ENCODE assay signal across 17 cellular contexts in genomic region chr4:152828122-152828521, GRCh38. TPM values are rescaled to one million over a fixed set of nuclear protein-coding genes. Genes with fewer than 3 reads are reported as not detected.
DNase-seq lines count a peak whose midpoint lies in the region; ATAC-seq and TF ChIP-seq lines count a peak whose summit lies in the region.
"Had no signal": no experiment of that assay in that cellular context is flagged by ENCODE, and none has a peak within 500 bp of the region (broad histone marks: within the 10 kb centered on the region; RNA-seq: fewer than 3 reads in every experiment).

No MANE protein-coding gene starts in this region.

- no peak overlapping the region for H3K27ac ChIP-seq in IMR-90 (ENCODE audit: insufficient read depth, low read length)
- H3K27ac ChIP-seq in mesendoderm (ENCODE audit: low read depth, low read length): no peak overlapping the region
- no peak overlapping the region for H3K27ac ChIP-seq in left ventricle myocardium inferior (replicated peaks)
- H3K27ac ChIP-seq: BLaER1 treated with 17β-estradiol and CSF1 and Interleukin-3, amounts not matched to agents 10 nM and 100 nM had no signal

- H3K9me3 ChIP-seq in IMR-90 (ENCODE audit: control insufficient read depth, insufficient read depth, low read length) (no peaks in the 10 kb centered on the region), left ventricle myocardium inferior (replicated peaks) (peaks cover 35% of the 10 kb centered on the region)

- POLR2A ChIA-PET in IMR-90 (lab: Charles Lee; ENCODE audit: unreplicated experiment): no interaction called here

- in situ Hi-C loops in IMR-90 (cut with MboI; ENCODE audit: low sequenced_read_pairs): loop anchor here (25.0 kb wide), 1 partner anchor 759 kb away; no protein-coding TSS in a partner anchor

- TF ChIP-seq RAD21 in IMR-90 (IDR thresholded peaks at IDR 0.05; ENCODE audit: low read length): no peak

- H3K79me2 ChIP-seq in mesendoderm (ENCODE audit: control insufficient read depth, insufficient read depth, low read length): no peaks in the 10 kb centered on the region

- no peaks in the 10 kb centered on the region for H3K4me1 Mint-ChIP-seq in chondrocyte (ENCODE audit: low read depth)
- peaks cover under 1% of the 10 kb centered on the region for H3K4me1 Mint-ChIP-seq in activated T-helper 2 cell treated with anti-CD3 and anti-CD28 coated beads, Interferon-gamma antibody, Interleukin-2, Interleukin-4, amounts not matched to agents 10 μg/mL and 5 μg/mL and 100 μg/mL, durations not matched to agents 14 hours and 24 hours and 36 hours (ENCODE audit: low read depth)
- H3K4me1 Mint-ChIP-seq: B cell, GM23338 had no signal

- H4K91ac ChIP-seq in IMR-90 (ENCODE audit: insufficient read depth, low read depth, low read length): no peak overlapping the region

- DNase-seq in AG10803 (ENCODE audit: low read depth) (peak; percentile 11), IMR-90 (peak; percentile 4), chondrocyte (ENCODE audit: low spot score) (no peak), fibroblast of mammary gland (ENCODE audit: low read depth) (peak; percentile 13), mesendoderm (no peak), left ventricle myocardium inferior (no peak)
- DNase-seq in activated T-helper 2 cell treated with anti-CD3 and anti-CD28 coated beads, Interferon-gamma antibody, Interleukin-2, Interleukin-4, amounts not matched to agents 10 μg/mL and 5 μg/mL and 100 μg/mL, durations not matched to agents 14 hours and 24 hours and 36 hours (ENCODE audit: low spot score): no peak
- DNase-seq: 8988T; Calu3; CD8-positive, alpha-beta T cell; DMS79 treated with DMSO at 0.1 percent for 48 hours; HCEC 1CT had no signal

- intact Hi-C loops in IMR-90 (cut with micrococcal nuclease) (no loop called here), left ventricle myocardium inferior (cut with micrococcal nuclease) (no loop called here)
- intact Hi-C loops in activated T-helper 2 cell treated with anti-CD3 and anti-CD28 coated beads, Interferon-gamma antibody, Interleukin-2, Interleukin-4, amounts not matched to agents 10 μg/mL and 5 μg/mL and 100 μg/mL, durations not matched to agents 14 hours and 24 hours and 36 hours (cut with micrococcal nuclease): no loop called here

- no peak overlapping the region for H4K5ac ChIP-seq in IMR-90 (ENCODE audit: low read depth, low read length)
- H4K5ac ChIP-seq in mesendoderm (ENCODE audit: low read length): no peak overlapping the region

- H3K27ac Mint-ChIP-seq in chondrocyte (ENCODE audit: unreplicated experiment): peak overlapping the region; percentile 3
- no peak overlapping the region for H3K27ac Mint-ChIP-seq in activated T-helper 2 cell treated with anti-CD3 and anti-CD28 coated beads, Interferon-gamma antibody, Interleukin-2, Interleukin-4, amounts not matched to agents 10 μg/mL and 5 μg/mL and 100 μg/mL, durations not matched to agents 14 hours and 24 hours and 36 hours
- H3K27ac Mint-ChIP-seq: B cell; CD8-positive, alpha-beta T cell; GM23338 had no signal

- H2AK5ac ChIP-seq in IMR-90 (ENCODE audit: low read depth, low read length) (no peak overlapping the region), mesendoderm (ENCODE audit: low read length) (no peak overlapping the region)

- no peaks in the 10 kb centered on the region for H3K4me1 ChIP-seq in IMR-90 (ENCODE audit: control insufficient read depth, insufficient read depth, low read length)
- H3K4me1 ChIP-seq in mesendoderm (ENCODE audit: control insufficient read depth, low read depth, low read length): no peaks in the 10 kb centered on the region
- no peaks in the 10 kb centered on the region for H3K4me1 ChIP-seq in left ventricle myocardium inferior
- H3K4me1 ChIP-seq: BLaER1 treated with 17β-estradiol and CSF1 and Interleukin-3, amounts not matched to agents 10 nM and 100 nM had no signal

- H3K4me2 ChIP-seq in IMR-90 (ENCODE audit: low read depth, low read length) (no peak overlapping the region), mesendoderm (ENCODE audit: low read length) (no peak overlapping the region)
- H3K4me2 ChIP-seq: BLaER1 treated with 17β-estradiol and CSF1 and Interleukin-3, amounts not matched to agents 10 nM and 100 nM; GM23338 had no signal

- H3K4ac ChIP-seq in IMR-90 (ENCODE audit: low read depth, low read length) (no peak overlapping the region), mesendoderm (ENCODE audit: low read depth, low read length) (no peak overlapping the region)

- ATAC-seq in IMR-90 (ENCODE audit: low read depth) (no peak), GM19397 (IDR thresholded peaks at IDR 0.05; ENCODE audit: unreplicated experiment) (no peak)
- ATAC-seq: CD8-positive, alpha-beta T cell; GM23338 had no signal

- H2BK20ac ChIP-seq in IMR-90 (ENCODE audit: low read depth, low read length): no peak overlapping the region

- H2AK9ac ChIP-seq in IMR-90 (replicated peaks; ENCODE audit: low read depth, low read length, poor library complexity): no peak overlapping the region

- H3K23ac ChIP-seq in IMR-90 (ENCODE audit: low read depth, low read length): no peak overlapping the region
- H3K23ac ChIP-seq in mesendoderm (ENCODE audit: low read length): no peak overlapping the region

- H3K9ac ChIP-seq in IMR-90 (ENCODE audit: low read depth, low read length): no peak overlapping the region
- H3K9ac ChIP-seq in mesendoderm (ENCODE audit: low read length): no peak overlapping the region
- H3K9ac ChIP-seq: BLaER1 treated with 17β-estradiol and CSF1 and Interleukin-3, amounts not matched to agents 10 nM and 100 nM had no signal

- no peaks in the 10 kb centered on the region for H3K9me1 ChIP-seq in IMR-90 (ENCODE audit: insufficient read depth, low read length)

- WGBS in IMR-90 (ENCODE audit: extremely low coverage in 2 of 2, insufficient read length in 1 of 2), 2 experiments: no CpG with 5 or more reads among the region's 1 CpG
- no CpG with 5 or more reads among the region's 1 CpG for WGBS in mesendoderm (ENCODE audit: extremely low coverage, insufficient coverage, low lambda C conversion rate)

- peaks cover 32% of the 10 kb centered on the region for H3K9me3 Mint-ChIP-seq in chondrocyte (ENCODE audit: low read depth)
- no peaks in the 10 kb centered on the region for H3K9me3 Mint-ChIP-seq in activated T-helper 2 cell treated with anti-CD3 and anti-CD28 coated beads, Interferon-gamma antibody, Interleukin-2, Interleukin-4, amounts not matched to agents 10 μg/mL and 5 μg/mL and 100 μg/mL, durations not matched to agents 14 hours and 24 hours and 36 hours

- H3K56ac ChIP-seq in IMR-90 (ENCODE audit: extremely low read depth, insufficient read depth, low read length): no peak overlapping the region
- H3K56ac ChIP-seq in mesendoderm (ENCODE audit: low read length): no peak overlapping the region

- dilution Hi-C loops in IMR-90 (cut with HindIII; ENCODE audit: low sequenced_read_pairs, unreplicated experiment): no loop called here

- CTCF ChIA-PET in IMR-90 (lab: Yijun Ruan, JAX): no interaction called here

- H3K27me3 Mint-ChIP-seq in chondrocyte (ENCODE audit: low read depth): no peaks in the 10 kb centered on the region
- H3K27me3 Mint-ChIP-seq in activated T-helper 2 cell treated with anti-CD3 and anti-CD28 coated beads, Interferon-gamma antibody, Interleukin-2, Interleukin-4, amounts not matched to agents 10 μg/mL and 5 μg/mL and 100 μg/mL, durations not matched to agents 14 hours and 24 hours and 36 hours (ENCODE audit: low read depth): no peaks in the 10 kb centered on the region
- H3K27me3 Mint-ChIP-seq: B cell had no signal

- no peak overlapping the region for H2BK15ac ChIP-seq in IMR-90 (ENCODE audit: low read depth, low read length)
- no peak overlapping the region for H2BK15ac ChIP-seq in mesendoderm (replicated peaks; ENCODE audit: low read depth)

- H2BK5ac ChIP-seq in IMR-90 (ENCODE audit: low read depth, low read length, poor library complexity, severe bottlenecking) (no peak overlapping the region), mesendoderm (ENCODE audit: low read length) (no peak overlapping the region)

- no peak overlapping the region for H3K4me3 Mint-ChIP-seq in chondrocyte (ENCODE audit: unreplicated experiment)
- H3K4me3 Mint-ChIP-seq in activated T-helper 2 cell treated with anti-CD3 and anti-CD28 coated beads, Interferon-gamma antibody, Interleukin-2, Interleukin-4, amounts not matched to agents 10 μg/mL and 5 μg/mL and 100 μg/mL, durations not matched to agents 14 hours and 24 hours and 36 hours (ENCODE audit: low read depth): no peak overlapping the region
- H3K4me3 Mint-ChIP-seq: B cell; CD8-positive, alpha-beta T cell; GM23338 had no signal

- no peaks in the 10 kb centered on the region; the same call in 1 of the 2 replicates for H4K20me1 ChIP-seq in IMR-90 (ENCODE audit: insufficient read depth, low read length)
- H4K20me1 ChIP-seq: BLaER1 treated with 17β-estradiol and CSF1 and Interleukin-3, amounts not matched to agents 10 nM and 100 nM had no signal

- no peaks in the 10 kb centered on the region; the same call in 1 of the 2 replicates for H3K36me3 ChIP-seq in IMR-90 (ENCODE audit: control insufficient read depth, insufficient read depth, low read length)
- H3K36me3 ChIP-seq in mesendoderm (ENCODE audit: control insufficient read depth, insufficient read depth, low read length): no peaks in the 10 kb centered on the region
- H3K36me3 ChIP-seq in left ventricle myocardium inferior: peaks cover 26% of the 10 kb centered on the region

- H4K8ac ChIP-seq in IMR-90 (ENCODE audit: low read depth in 2 of 2, low read length in 2 of 2): no peak overlapping the region
- H4K8ac ChIP-seq in mesendoderm (ENCODE audit: low read depth, low read length): no peak overlapping the region

- BruUV-seq in IMR-90 (replicated peaks; lab: Mats Ljungman, UMichigan): no TSS peak

- no peak overlapping the region for H3K4me3 ChIP-seq in AG10803 (ENCODE audit: low read length)
- H3K4me3 ChIP-seq in IMR-90 (ENCODE audit: insufficient read depth, low read depth, low read length): no peak overlapping the region
- H3K4me3 ChIP-seq in fibroblast of mammary gland (ENCODE audit: control insufficient read depth, low read depth, low read length): no peak overlapping the region
- H3K4me3 ChIP-seq in mesendoderm (ENCODE audit: low read length): no peak overlapping the region
- H3K4me3 ChIP-seq in left ventricle myocardium inferior: no peak overlapping the region
- H3K4me3 ChIP-seq: BLaER1 treated with 17β-estradiol and CSF1 and Interleukin-3, amounts not matched to agents 10 nM and 100 nM; GM23338 had no signal

- H3K14ac ChIP-seq in IMR-90 (replicated peaks; ENCODE audit: low read depth, low read length): no peak overlapping the region

- TF ChIP-seq CTCF in AG10803 (conservative IDR thresholded peaks at IDR 0.05; ENCODE audit: low read length): no peak
- TF ChIP-seq CTCF in IMR-90 (conservative IDR thresholded peaks at IDR 0.05; ENCODE audit: low read depth, low read length): no peak
- no peak for TF ChIP-seq CTCF in chondrocyte (IDR thresholded peaks at IDR 0.05)
- no peak for TF ChIP-seq CTCF in fibroblast of mammary gland (conservative IDR thresholded peaks at IDR 0.05; ENCODE audit: control insufficient read depth, insufficient read depth, low read depth, low read length)
- TF ChIP-seq CTCF in left ventricle myocardium inferior (IDR thresholded peaks at IDR 0.05; ENCODE audit: borderline replicate concordance): no peak

- H3K18ac ChIP-seq in IMR-90 (ENCODE audit: low read depth, low read length) (no peak overlapping the region), mesendoderm (ENCODE audit: low read length) (no peak overlapping the region)

- H3K27me3 ChIP-seq in IMR-90 (ENCODE audit: control insufficient read depth, insufficient read depth, low read length): no peaks in the 10 kb centered on the region
- H3K27me3 ChIP-seq in mesendoderm (ENCODE audit: insufficient read depth, low read length, poor library complexity): no peaks in the 10 kb centered on the region
- no peaks in the 10 kb centered on the region for H3K27me3 ChIP-seq in left ventricle myocardium inferior (ENCODE audit: low read depth)
- H3K27me3 ChIP-seq: BLaER1 treated with 17β-estradiol and CSF1 and Interleukin-3, amounts not matched to agents 10 nM and 100 nM had no signal

- H2AFZ ChIP-seq in IMR-90 (replicated peaks; ENCODE audit: low read length, poor library complexity): no peak overlapping the region
- H2AFZ ChIP-seq: GM23338 had no signal

- H3K36me3 Mint-ChIP-seq in chondrocyte (ENCODE audit: low read depth): peaks cover 4% of the 10 kb centered on the region
- H3K36me3 Mint-ChIP-seq in activated T-helper 2 cell treated with anti-CD3 and anti-CD28 coated beads, Interferon-gamma antibody, Interleukin-2, Interleukin-4, amounts not matched to agents 10 μg/mL and 5 μg/mL and 100 μg/mL, durations not matched to agents 14 hours and 24 hours and 36 hours (ENCODE audit: low read depth): peaks cover 20% of the 10 kb centered on the region

- H3K79me1 ChIP-seq in IMR-90 (ENCODE audit: low read depth in 1 of 2, low read length in 2 of 2): peaks cover 7% of the 10 kb centered on the region in 2 experiments; a peak in 2 of 4 replicates
- H3K79me1 ChIP-seq in mesendoderm (ENCODE audit: low read length): peaks cover 1% of the 10 kb centered on the region

- H2BK120ac ChIP-seq in IMR-90 (ENCODE audit: low read depth, low read length) (no peak overlapping the region), mesendoderm (ENCODE audit: low read depth, low read length) (no peak overlapping the region)

- TF ChIP-seq POLR2A in IMR-90 (IDR thresholded peaks at IDR 0.05; ENCODE audit: low read depth, low read length): no peak

RNA-seq across cellular contexts. Expression of gene ARFIP1, which starts 48.4 kb away (rescaled TPM):
- 30.5 and 37.5 TPM in 2 replicates for total RNA-seq in IMR-90 (2012; rRNA removed)
- 12.7 and 13.8 TPM in 2 replicates for polyA plus RNA-seq in IMR-90 (2012; rRNA removed)
- polyA plus RNA-seq in IMR-90 (2012; cell fraction: cytosol; rRNA removed): 1.9 and 3.3 TPM in 2 replicates
- polyA plus RNA-seq in IMR-90 (2012; cell fraction: nucleus; rRNA removed; ENCODE audit: low replicate concordance): 0.71 and 6.6 TPM in 2 replicates
- 25.9 to 30.9 TPM (median 26.8 TPM) in 3 replicates for total RNA-seq in chondrocyte
- total RNA-seq in activated T-helper 2 cell treated with anti-CD3 and anti-CD28 coated beads, Interferon-gamma antibody, Interleukin-2, Interleukin-4, amounts not matched to agents 10 μg/mL and 5 μg/mL and 100 μg/mL, durations not matched to agents 14 hours and 24 hours and 36 hours: 16.6 and 16.7 TPM in 2 replicates
- polyA plus RNA-seq in mesendoderm (2013, experiment 1 of 2): 70.9 TPM
- 69.2 TPM for polyA plus RNA-seq in mesendoderm (2013, experiment 2 of 2)
- total RNA-seq in left ventricle myocardium inferior: 13.2 TPM

RNA-seq across cellular contexts. Expression of gene TIGD4, which starts 48.6 kb away (rescaled TPM):
- total RNA-seq in IMR-90 (2012; rRNA removed) (not detected in 2 replicates), chondrocyte (0.20 to 0.39 TPM (median 0.23 TPM) in 3 replicates), left ventricle myocardium inferior (0.22 TPM)
- 0.03 TPM in 1 of 2 replicates, not detected in the other for polyA plus RNA-seq in IMR-90 (2012; rRNA removed)
- polyA plus RNA-seq in IMR-90 (2012; cell fraction: cytosol; rRNA removed): not detected in 2 replicates
- polyA plus RNA-seq in IMR-90 (2012; cell fraction: nucleus; rRNA removed; ENCODE audit: low replicate concordance): 0.02 TPM in 1 of 2 replicates, not detected in the other
- total RNA-seq in activated T-helper 2 cell treated with anti-CD3 and anti-CD28 coated beads, Interferon-gamma antibody, Interleukin-2, Interleukin-4, amounts not matched to agents 10 μg/mL and 5 μg/mL and 100 μg/mL, durations not matched to agents 14 hours and 24 hours and 36 hours: 0.23 and 0.28 TPM in 2 replicates
- polyA plus RNA-seq in mesendoderm (2013, experiment 1 of 2): 1.7 TPM
- 1.8 TPM for polyA plus RNA-seq in mesendoderm (2013, experiment 2 of 2)
- polyA plus RNA-seq: AG04450 had no signal

Comparison
In these comparisons a context has a peak if more than half of its experiments do, and no peak if none do; other contexts are left out.
1. DNase-seq: peak in AG10803 (single experiment), IMR-90 (single experiment) and fibroblast of mammary gland (single experiment); none in chondrocyte (single experiment), activated T-helper 2 cell treated with anti-CD3 and anti-CD28 coated beads, Interferon-gamma antibody, Interleukin-2, Interleukin-4, amounts not matched to agents 10 μg/mL and 5 μg/mL and 100 μg/mL, durations not matched to agents 14 hours and 24 hours and 36 hours (single experiment), mesendoderm (single experiment) and left ventricle myocardium inferior (single experiment).